Comparison of ENCODE assay signal across 19 cellular contexts in genomic region chr3:73499787-73500186, GRCh38.
A peak's percentile ranks its signal among the peaks of the same experiment; 100 is the strongest.
DNase-seq lines count a peak whose midpoint lies in the region; ATAC-seq and TF ChIP-seq lines count a peak whose summit lies in the region.
"Had no signal": no experiment of that assay in that cellular context is flagged by ENCODE, and none has a peak within 500 bp of the region (broad histone marks: within the 10 kb centered on the region; RNA-seq: fewer than 3 reads in every experiment).

No MANE protein-coding gene starts in this region.

- ATAC-seq in GM18511 (IDR thresholded peaks at IDR 0.05; ENCODE audit: unreplicated experiment): peak; percentile 45
- ATAC-seq in GM21526 (IDR thresholded peaks at IDR 0.05; ENCODE audit: low FRiP score, unreplicated experiment): peak; percentile 42
- ATAC-seq in HG03196 (IDR thresholded peaks at IDR 0.05; ENCODE audit: unreplicated experiment): peak; percentile 43
- no peak for ATAC-seq in psoas muscle
- no peak for ATAC-seq in GM19324 (IDR thresholded peaks at IDR 0.05; ENCODE audit: low FRiP score, unreplicated experiment)

- intact Hi-C loops in psoas muscle (cut with DNase I): loop anchor here in 1 of 2 donors (10.0 kb wide), 1 partner anchor 225 kb away; no protein-coding TSS in a partner anchor

- no peaks in the 10 kb centered on the region for H3K27me3 ChIP-seq in psoas muscle (ENCODE audit: insufficient read depth in 3 of 3, low read length in 2 of 3)
- H3K27me3 ChIP-seq: BLaER1 treated with 17β-estradiol and CSF1 and Interleukin-3, amounts not matched to agents 10 nM and 100 nM had no signal

- peak; percentile 15 for DNase-seq in epithelial cell of esophagus (ENCODE audit: low read depth)
- no peak for DNase-seq in psoas muscle
- DNase-seq in activated CD8-positive, alpha-beta memory T cell treated with anti-CD3 and anti-CD28 coated beads for 24 hours: no peak
- DNase-seq in hippocampal formation (lab: John Stamatoyannopoulos, UW): no peak
- DNase-seq: activated CD4-positive, alpha-beta memory T cell treated with anti-CD3 and anti-CD28 coated beads, Interleukin-2, amount 10 ng/mL, durations not matched to agents 7 days and 5 days; activated naive CD4-positive, alpha-beta T cell treated with Interleukin-2 at 50 U/mL for 16 hours; caudate nucleus; DND-41; lower lobe of right lung; RPMI8226; small intestine; T-helper 9 cell had no signal

- no peaks in the 10 kb centered on the region for H3K36me3 ChIP-seq in psoas muscle (ENCODE audit: insufficient read depth in 1 of 2, low read depth in 1 of 2)
- H3K36me3 ChIP-seq: BLaER1 treated with 17β-estradiol and CSF1 and Interleukin-3, amounts not matched to agents 10 nM and 100 nM; lower lobe of right lung; neutrophil had no signal

- no peak overlapping the region for H3K27ac ChIP-seq in psoas muscle
- H3K27ac ChIP-seq: BLaER1 treated with 17β-estradiol and CSF1 and Interleukin-3, amounts not matched to agents 10 nM and 100 nM; epithelial cell of prostate; lower lobe of right lung; neutrophil had no signal

- TF ChIP-seq CTCF in epithelial cell of esophagus (IDR thresholded peaks at IDR 0.05; ENCODE audit: insufficient read depth, low read depth, low read length, missing control alignments) (no peak), psoas muscle (IDR thresholded peaks at IDR 0.05) (no peak)

- 96 to 98% (median 97%) methylated on average over 3 of the region's 3 CpGs for WGBS in psoas muscle, 3 donors

- no peaks in the 10 kb centered on the region for H3K9me3 ChIP-seq in psoas muscle
- H3K9me3 ChIP-seq: BLaER1 treated with 17β-estradiol and CSF1 and Interleukin-3, amounts not matched to agents 10 nM and 100 nM; lower lobe of right lung; neutrophil had no signal

- H3K4me1 ChIP-seq in psoas muscle: peaks cover 43% of the 10 kb centered on the region
- H3K4me1 ChIP-seq: BLaER1 treated with 17β-estradiol and CSF1 and Interleukin-3, amounts not matched to agents 10 nM and 100 nM; lower lobe of right lung had no signal

- no peak overlapping the region for H3K4me3 ChIP-seq in epithelial cell of esophagus (ENCODE audit: low read length)
- no peak overlapping the region for H3K4me3 ChIP-seq in psoas muscle
- H3K4me3 ChIP-seq: BLaER1 treated with 17β-estradiol and CSF1 and Interleukin-3, amounts not matched to agents 10 nM and 100 nM; lower lobe of right lung had no signal

Comparison
In these comparisons a context has a peak if more than half of its experiments do, and no peak if none do; other contexts are left out.
1. ATAC-seq: peak in GM18511 (single experiment), GM21526 (single experiment) and HG03196 (single experiment); none in psoas muscle (0 of 4) and GM19324 (single experiment).